Comparison of ENCODE assay signal across 16 cellular contexts in genomic region chrX:45434231-45434630, GRCh38.
DNase-seq lines count a peak whose midpoint lies in the region; ATAC-seq and TF ChIP-seq lines count a peak whose summit lies in the region.
"Had no signal": no experiment of that assay in that cellular context is flagged by ENCODE, and none has a peak within 500 bp of the region (broad histone marks: within the 10 kb centered on the region; RNA-seq: fewer than 3 reads in every experiment).

No MANE protein-coding gene starts in this region.

- no peaks in the 10 kb centered on the region for H3K9me3 Mint-ChIP-seq in T-helper 2 cell treated with Interferon-gamma antibody and Interleukin-4, amounts not matched to agents 5 μg/mL and 100 μg/mL, for 36 hours

- peak overlapping the region; percentile 34; the same call in 1 of the 2 replicates for H3K9ac ChIP-seq in ES-I3 (ENCODE audit: low read depth, low read length)

- H3K4me1 Mint-ChIP-seq in T-helper 2 cell treated with Interferon-gamma antibody and Interleukin-4, amounts not matched to agents 5 μg/mL and 100 μg/mL, for 36 hours (ENCODE audit: low read depth), result no peaks in the 10 kb centered on the region
- H3K4me1 Mint-ChIP-seq: CD4-positive, alpha-beta memory T cell had no signal

- no peaks in the 10 kb centered on the region for H3K79me2 ChIP-seq in OCI-LY7 (ENCODE audit: insufficient read depth, low read depth, low read length)

- no peaks in the 10 kb centered on the region for H3K36me3 ChIP-seq in ES-I3 (ENCODE audit: insufficient read depth, low read length)
- H3K36me3 ChIP-seq in OCI-LY7 (ENCODE audit: insufficient read depth, low read length), result no peaks in the 10 kb centered on the region

- no peak overlapping the region for H2AFZ ChIP-seq in OCI-LY7 (ENCODE audit: low read length)
- H2AFZ ChIP-seq: PC-9 had no signal

- no TSS peak for BruUV-seq in OCI-LY7 (replicated peaks; lab: Mats Ljungman, UMichigan)

- peak; percentile 15 for DNase-seq in RWPE1 (ENCODE audit: low spot score)
- peak; percentile 95 for DNase-seq in epithelial cell of esophagus (ENCODE audit: low read depth)
- peak; percentile 54 for DNase-seq in islet precursor cell
- DNase-seq in T-helper 2 cell treated with Interferon-gamma antibody and Interleukin-4, amounts not matched to agents 5 μg/mL and 100 μg/mL, for 36 hours (ENCODE audit: low spot score), result no peak
- no peak for DNase-seq in OCI-LY7 (ENCODE audit: low spot score)
- no peak for DNase-seq in NCI-H146 (lab: John Stamatoyannopoulos, UW)
- DNase-seq: Calu3; CD4-positive, alpha-beta memory T cell; GOT3; NCI-H1105 treated with DMSO at 0.1 percent for 48 hours; NCI-H1930; NCI-H2171 treated with DMSO at 0.1 percent for 48 hours; NCI-H748 treated with DMSO at 0.1 percent for 48 hours; PC-9 had no signal

- no peak overlapping the region for H3K4me2 ChIP-seq in OCI-LY7 (ENCODE audit: low read length)
- H3K4me2 ChIP-seq: PC-9 had no signal

- no peaks in the 10 kb centered on the region for H4K20me1 ChIP-seq in OCI-LY7 (ENCODE audit: insufficient read depth, low read length)

- no peak for ATAC-seq in GM21381 (IDR thresholded peaks at IDR 0.05; ENCODE audit: unreplicated experiment)

- H3K27ac Mint-ChIP-seq in T-helper 2 cell treated with Interferon-gamma antibody and Interleukin-4, amounts not matched to agents 5 μg/mL and 100 μg/mL, for 36 hours, result no peak overlapping the region
- H3K27ac Mint-ChIP-seq: CD4-positive, alpha-beta memory T cell had no signal

- H3K4me1 ChIP-seq in ES-I3 (ENCODE audit: insufficient read depth, low read length) (peaks cover 21% of the 10 kb centered on the region), OCI-LY7 (ENCODE audit: insufficient read depth, low read length, poor library complexity, severe bottlenecking) (no peaks in the 10 kb centered on the region)

- no peaks in the 10 kb centered on the region for H3K9me2 ChIP-seq in OCI-LY7 (ENCODE audit: insufficient read depth, low read length)

- CTCF ChIA-PET in RWPE1 (lab: Yijun Ruan, JAX), result no interaction called here
- CTCF ChIA-PET in OCI-LY7 (lab: Charles Lee; ENCODE audit: unreplicated experiment), result no interaction called here

- H3K36me3 Mint-ChIP-seq in T-helper 2 cell treated with Interferon-gamma antibody and Interleukin-4, amounts not matched to agents 5 μg/mL and 100 μg/mL, for 36 hours (ENCODE audit: low read depth), result no peaks in the 10 kb centered on the region

- POLR2A ChIA-PET in RWPE1 (lab: Yijun Ruan, JAX; ENCODE audit: low non-redundant PET), result no interaction called here
- POLR2A ChIA-PET in OCI-LY7 (lab: Charles Lee), result no interaction called here

- H3K27me3 Mint-ChIP-seq in T-helper 2 cell treated with Interferon-gamma antibody and Interleukin-4, amounts not matched to agents 5 μg/mL and 100 μg/mL, for 36 hours (ENCODE audit: low read depth), result no peaks in the 10 kb centered on the region

- H3K4me3 ChIP-seq in epithelial cell of esophagus (ENCODE audit: low read length) (peak overlapping the region; percentile 32), OCI-LY7 (ENCODE audit: low read depth, low read length, poor library complexity, severe bottlenecking) (no peak overlapping the region)
- H3K4me3 ChIP-seq: PC-9 had no signal

- H3K27ac ChIP-seq in RWPE1, result no peak overlapping the region
- no peak overlapping the region for H3K27ac ChIP-seq in OCI-LY7 (ENCODE audit: low read depth, low read length, poor library complexity, severe bottlenecking)
- H3K27ac ChIP-seq: PC-9 had no signal

- no peak overlapping the region for H3K4me3 Mint-ChIP-seq in T-helper 2 cell treated with Interferon-gamma antibody and Interleukin-4, amounts not matched to agents 5 μg/mL and 100 μg/mL, for 36 hours
- H3K4me3 Mint-ChIP-seq: CD4-positive, alpha-beta memory T cell had no signal

- TF ChIP-seq CTCF in RWPE1 (conservative IDR thresholded peaks at IDR 0.05; ENCODE audit: low read depth) (no peak), epithelial cell of esophagus (IDR thresholded peaks at IDR 0.05; ENCODE audit: insufficient read depth, low read depth, low read length, missing control alignments) (no peak), OCI-LY7 (conservative IDR thresholded peaks at IDR 0.05; ENCODE audit: low read length) (no peak)

- intact Hi-C loops in OCI-LY7 (cut with micrococcal nuclease; ENCODE audit: unreplicated experiment), result no loop called here

- H3K9me3 ChIP-seq in ES-I3 (ENCODE audit: control insufficient read depth, insufficient read depth, low read length) (no peaks in the 10 kb centered on the region), OCI-LY7 (ENCODE audit: low read length) (no peaks in the 10 kb centered on the region)

Comparison
In these comparisons a context has a peak if more than half of its experiments do, and no peak if none do; other contexts are left out.
1. DNase-seq: peak in RWPE1 (single experiment), epithelial cell of esophagus (single experiment) and islet precursor cell (single experiment); none in T-helper 2 cell treated with Interferon-gamma antibody and Interleukin-4, amounts not matched to agents 5 μg/mL and 100 μg/mL, for 36 hours (single experiment), OCI-LY7 (single experiment) and NCI-H146 (single experiment).